ENCODE assay signal across 8 cellular contexts in the genomic region with DNA sequence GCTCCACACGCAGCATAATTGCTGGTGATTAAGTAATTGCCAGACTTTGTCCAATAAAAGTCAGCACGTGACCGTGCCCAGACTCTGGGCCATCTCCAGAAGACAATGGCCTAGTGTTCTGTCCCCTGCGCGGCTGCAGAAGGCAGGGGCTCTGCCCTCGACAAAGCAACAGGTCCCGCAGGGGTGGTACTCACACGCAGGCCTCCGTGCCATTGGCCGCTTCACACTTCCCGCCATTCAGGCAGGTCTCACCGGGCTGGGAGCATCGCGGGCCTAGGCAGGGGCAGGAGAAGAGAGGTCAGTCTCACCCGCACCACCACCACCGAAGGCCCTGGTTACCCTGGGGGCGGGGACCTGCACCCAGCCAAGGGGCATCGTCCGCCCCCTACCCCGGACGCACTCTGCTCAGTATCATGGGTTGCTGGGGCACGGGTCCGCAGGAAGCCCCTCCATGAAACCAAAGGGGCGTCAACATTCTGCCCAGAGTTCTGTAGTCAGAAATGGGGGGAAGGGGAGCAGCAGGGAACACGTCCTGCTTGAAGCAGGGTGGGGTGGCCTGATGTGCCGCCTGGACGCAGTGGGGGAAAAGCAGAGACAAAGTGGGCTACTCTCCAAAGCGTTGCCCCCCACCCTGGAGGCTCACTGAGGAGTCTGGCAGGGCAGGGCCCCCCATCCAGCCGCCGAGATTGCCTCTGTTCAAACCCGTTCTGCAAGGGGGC. TPM values are rescaled to one million over a fixed set of nuclear protein-coding genes. Genes with fewer than 3 reads are reported as not detected.
DNase-seq lines count a peak whose midpoint lies in the region; ATAC-seq and TF ChIP-seq lines count a peak whose summit lies in the region.

No MANE protein-coding gene starts in this region.

- TF ChIP-seq CTCF in RWPE2 (IDR thresholded peaks at IDR 0.05; ENCODE audit: poor library complexity, severe bottlenecking) = no peak
- TF ChIP-seq CTCF in fibroblast of villous mesenchyme (IDR thresholded peaks at IDR 0.05; ENCODE audit: insufficient read depth, low read depth, low read length) = no peak

- no peaks in the 10 kb centered on the region for H3K9me3 Mint-ChIP-seq in CD4-positive, alpha-beta memory T cell

- peaks cover 0 to 11% of the 10 kb centered on the region in 2 donors for H3K36me3 Mint-ChIP-seq in CD4-positive, alpha-beta memory T cell

- POLR2A ChIA-PET in CD4-positive, alpha-beta memory T cell (lab: Charles Lee; ENCODE audit: partially characterized antibody) = interaction anchor here (0.7 to 3.8 kb wide), 3 partner anchors 11 to 60 kb away, joined by 3 to 27 read pairs (median 3); no protein-coding TSS in a partner anchor

- peak overlapping the region; percentile 71 to 90 (median 88) for H3K4me3 Mint-ChIP-seq in CD4-positive, alpha-beta memory T cell

- peaks cover 20 to 53% (median 42%) of the 10 kb centered on the region in 4 donors for H3K4me1 Mint-ChIP-seq in CD4-positive, alpha-beta memory T cell

- H3K27ac Mint-ChIP-seq in CD4-positive, alpha-beta memory T cell = peak overlapping the region in 5 of 7 donors; percentile 22 to 86 (median 76)

- DNase-seq in CD4-positive, alpha-beta memory T cell = no peak
- DNase-seq in RWPE2 (ENCODE audit: low spot score) = no peak
- no peak for DNase-seq in fibroblast of villous mesenchyme (ENCODE audit: low read depth)
- DNase-seq in nucleus accumbens (lab: John Stamatoyannopoulos, UW) = peak in 55 of 56 donors; percentile 30 to 93 (median 84)
- DNase-seq in NCI-H774 (lab: John Stamatoyannopoulos, UW) = no peak
- DNase-seq in stimulated activated naive CD4-positive, alpha-beta T cell treated with Interleukin-2 at 50 U/mL for 16 hours (lab: John Stamatoyannopoulos, UW) = no peak
- no peak for DNase-seq in activated CD4-positive, alpha-beta T cell treated with anti-CD3 and anti-CD28 coated beads for 1 hour

- CTCF ChIA-PET in CD4-positive, alpha-beta memory T cell (lab: Charles Lee; ENCODE audit: partially characterized antibody) = no interaction called here

- peak overlapping the region in 1 of 2 donors; percentile 77 for H3K4me3 ChIP-seq in CD4-positive, alpha-beta memory T cell (ENCODE audit: low read length in 2 of 2)
- H3K4me3 ChIP-seq in RWPE2 (ENCODE audit: severe bottlenecking) (peak overlapping the region; percentile 99), fibroblast of villous mesenchyme (ENCODE audit: low read depth, low read length) (peak overlapping the region; percentile 77)

- peaks cover 57% of the 10 kb centered on the region for H3K4me1 ChIP-seq in CD4-positive, alpha-beta memory T cell (ENCODE audit: insufficient read depth, low read length)
- H3K4me1 ChIP-seq in RWPE2 (ENCODE audit: insufficient read depth, poor library complexity, severe bottlenecking) = peaks cover 16% of the 10 kb centered on the region

- H3K36me3 ChIP-seq in CD4-positive, alpha-beta memory T cell (ENCODE audit: insufficient read depth, low read length) = peaks cover 11% of the 10 kb centered on the region
- H3K36me3 ChIP-seq in RWPE2 (ENCODE audit: low read depth) = peaks cover 24% of the 10 kb centered on the region

- ATAC-seq in RWPE2 (ENCODE audit: low read depth) (no peak), HG03378 (IDR thresholded peaks at IDR 0.05; ENCODE audit: unreplicated experiment) (no peak)

- no peaks in the 10 kb centered on the region for H3K9me3 ChIP-seq in CD4-positive, alpha-beta memory T cell (ENCODE audit: control insufficient read depth in 1 of 2, low read length in 2 of 2)
- H3K9me3 ChIP-seq in RWPE2 (ENCODE audit: severe bottlenecking) = no peaks in the 10 kb centered on the region

- peak overlapping the region; percentile 60 for H3K27ac ChIP-seq in CD4-positive, alpha-beta memory T cell (ENCODE audit: low read depth, low read length)
- H3K27ac ChIP-seq in RWPE2 (ENCODE audit: poor library complexity, severe bottlenecking) = no peak overlapping the region

- intact Hi-C loops in CD4-positive, alpha-beta memory T cell (cut with micrococcal nuclease) = loop anchor here (10.0 kb wide), 1 partner anchor 139 kb away; a partner anchor contains a TSS

- H3K27me3 ChIP-seq in CD4-positive, alpha-beta memory T cell (ENCODE audit: insufficient read depth, low read length) = no peaks in the 10 kb centered on the region
- H3K27me3 ChIP-seq in RWPE2 (ENCODE audit: insufficient read depth, poor library complexity, severe bottlenecking) = no peaks in the 10 kb centered on the region

- no peaks in the 10 kb centered on the region for H3K27me3 Mint-ChIP-seq in CD4-positive, alpha-beta memory T cell

RNA-seq across cellular contexts. Expression of a gene that starts 1.9 kb away (rescaled TPM):
- 10 to 100 TPM; 43.0 to 45.4 TPM for total RNA-seq in CD4-positive, alpha-beta memory T cell
- 1 to 10 TPM in 1 of 2 donors, not detected in 1; 6.0 TPM for polyA plus RNA-seq in CD4-positive, alpha-beta memory T cell
- 22.5 and 36.7 TPM in 2 replicates for total RNA-seq in fibroblast of villous mesenchyme

Comparison
In these comparisons a context has a peak if more than half of its experiments do, and no peak if none do; other contexts are left out.
1. DNase-seq: peak in nucleus accumbens (55 of 56); none in CD4-positive, alpha-beta memory T cell (0 of 5), RWPE2 (single experiment), fibroblast of villous mesenchyme (single experiment), NCI-H774 (single experiment), stimulated activated naive CD4-positive, alpha-beta T cell treated with Interleukin-2 at 50 U/mL for 16 hours (single experiment) and activated CD4-positive, alpha-beta T cell treated with anti-CD3 and anti-CD28 coated beads for 1 hour (single experiment).